8 cellular contexts compared by ENCODE assay signal in genomic region chr4:10116625-10117423, GRCh38. TPM values are rescaled to one million over a fixed set of nuclear protein-coding genes. Genes with fewer than 3 reads are reported as not detected.
DNase-seq lines count a peak whose midpoint lies in the region; ATAC-seq and TF ChIP-seq lines count a peak whose summit lies in the region.

TSS of gene WDR1 (minus strand) at chr4:10116799. CDS start at chr4:10116666, 133 bp downstream.

- H3K27ac ChIP-seq in mucosa of rectum (ENCODE audit: low read depth in 2 of 2, low read length in 2 of 2) = peak within 1 kb of the TSS; percentile 97 to 98

- H3K9ac ChIP-seq in mucosa of rectum (ENCODE audit: low read depth in 1 of 2, low read length in 2 of 2) = peak within 1 kb of the TSS; percentile 93 to 94

- H3K4me3 ChIP-seq in epithelial cell of proximal tubule (ENCODE audit: low read depth, low read length) (peak within 1 kb of the TSS; percentile 69), mucosa of rectum (ENCODE audit: low read length in 2 of 2) (peak within 1 kb of the TSS; percentile 84 to 90)

- H3K9me3 ChIP-seq in mucosa of rectum (ENCODE audit: control insufficient read depth in 2 of 2, low read length in 2 of 2) = no peaks in the 10 kb centered on the region

- ATAC-seq in GM21576 (IDR thresholded peaks at IDR 0.05; ENCODE audit: unreplicated experiment) = peak; percentile 87

- TF ChIP-seq RAD21 in Ishikawa (IDR thresholded peaks at IDR 0.05; ENCODE audit: low read depth) = no peak

- TF ChIP-seq EP300 in Ishikawa (IDR thresholded peaks at IDR 0.05; ENCODE audit: borderline replicate concordance) = no peak

- DNase-seq in DMS153 (lab: John Stamatoyannopoulos, UW) (peak; percentile 77), OCI-M2 (lab: John Stamatoyannopoulos, UW; ENCODE audit: unreplicated experiment) (peak; percentile 9), epithelial cell of proximal tubule (ENCODE audit: low read depth) (no peak)
- peak; percentile 99 for DNase-seq in activated T-cell treated with anti-CD3 and anti-CD28 coated beads, Interleukin-2, amount 50 U/mL, for 1 hour
- DNase-seq in stimulated activated CD8-positive, alpha-beta memory T cell treated with anti-CD3 and anti-CD28 coated beads, Interleukin-4, amount 100 ng/mL, for 4 hours (ENCODE audit: low read depth in 2 of 2, low spot score in 1 of 2) = peak; percentile 87 to 94

- no peak for TF ChIP-seq CTCF in epithelial cell of proximal tubule (conservative IDR thresholded peaks at IDR 0.05; ENCODE audit: low read depth, low read length)

- H3K4me1 ChIP-seq in mucosa of rectum (ENCODE audit: control insufficient read depth in 2 of 2, insufficient read depth in 2 of 2, low read length in 2 of 2) = peaks cover 39 to 52% of the 10 kb centered on the region in 2 donors

- peaks cover 33 to 34% of the 10 kb centered on the region in 2 donors for H3K36me3 ChIP-seq in mucosa of rectum (ENCODE audit: control insufficient read depth in 2 of 2, insufficient read depth in 2 of 2, low read length in 2 of 2)

- H3K27me3 ChIP-seq in mucosa of rectum (ENCODE audit: control insufficient read depth in 2 of 2, insufficient read depth in 2 of 2, low read length in 2 of 2) = no peaks in the 10 kb centered on the region

TF ChIP-seq in Ishikawa, 13 proteins besides CTCF, POLR2A, EP300 and RAD21:
- TF ChIP-seq MAX (IDR thresholded peaks at IDR 0.05) (peak; percentile 37; the same call in 1 of the 2 replicates), TCF12 (IDR thresholded peaks at IDR 0.05; ENCODE audit: low read depth) (no peak; the same call in 1 of the 2 replicates), TEAD4 (IDR thresholded peaks at IDR 0.05) (0 out of 2 replicates have a peak, but pooled peaks have one; percentile 3), CEBPB (IDR thresholded peaks at IDR 0.05) (no peak), ZBTB7A (IDR thresholded peaks at IDR 0.05; ENCODE audit: low read depth) (no peak), REST (IDR thresholded peaks at IDR 0.05; ENCODE audit: low read depth) (no peak), FOXM1 (IDR thresholded peaks at IDR 0.05; ENCODE audit: borderline replicate concordance, low read depth) (no peak), YY1 (IDR thresholded peaks at IDR 0.05; ENCODE audit: low read depth) (no peak), NFIC (IDR thresholded peaks at IDR 0.05) (no peak), TAF1 (IDR thresholded peaks at IDR 0.05; ENCODE audit: low read depth) (peak; percentile 91), EGR1 (IDR thresholded peaks at IDR 0.05) (peak; percentile 69), CREB1 (IDR thresholded peaks at IDR 0.05; ENCODE audit: low read depth) (peak; percentile 71), USF1 (IDR thresholded peaks at IDR 0.05) (no peak)

RNA-seq across cellular contexts. Expression of gene WDR1, which starts in this region (rescaled TPM):
- 242 and 421 TPM in 2 replicates for total RNA-seq in epithelial cell of proximal tubule
